ENCODE assay signal across 1 cellular context in genomic region chr19:55333870-55334269, GRCh38.
TF ChIP-seq lines count a peak whose summit lies in the region.

No MANE protein-coding gene starts in this region.

TF ChIP-seq in HepG2, 621 proteins besides CTCF, POLR2A, EP300 and RAD21 (continued from another document and continues in another):
- TF ChIP-seq ZBTB25 (CRISPR knock-in tag; IDR thresholded peaks at IDR 0.05) (peak; percentile 78; the same call in 1 of the 2 replicates), ZHX1 (CRISPR knock-in tag; IDR thresholded peaks at IDR 0.05; ENCODE audit: low read depth) (no peak), SOX13 (IDR thresholded peaks at IDR 0.05) (no peak), SOX13 (CRISPR knock-in tag; conservative IDR thresholded peaks at IDR 0.05 in 1 of 2, IDR thresholded peaks at IDR 0.05 in 1 of 2) (peak in 1 of 2 experiments; percentile 48; a peak in 2 of 4 replicates), GLMP (CRISPR knock-in tag; IDR thresholded peaks at IDR 0.05; ENCODE audit: borderline replicate concordance) (no peak), ZNF589 (CRISPR knock-in tag; conservative IDR thresholded peaks at IDR 0.05) (no peak), TEAD3 (CRISPR knock-in tag; optimal IDR thresholded peaks at IDR 0.05; ENCODE audit: borderline replicate concordance) (peak; percentile 11), ZNF549 (CRISPR knock-in tag; IDR thresholded peaks at IDR 0.05) (no peak), ZNF562 (CRISPR knock-in tag; IDR thresholded peaks at IDR 0.05; ENCODE audit: borderline replicate concordance) (no peak), ZFAT (CRISPR knock-in tag; conservative IDR thresholded peaks at IDR 0.05) (no peak), NFRKB (IDR thresholded peaks at IDR 0.05) (no peak), KDM6A (CRISPR knock-in tag; IDR thresholded peaks at IDR 0.05; ENCODE audit: low read depth) (peak; percentile 63; the same call in 1 of the 2 replicates), FLYWCH1 (CRISPR knock-in tag; IDR thresholded peaks at IDR 0.05) (no peak), ZMYM4 (CRISPR knock-in tag; IDR thresholded peaks at IDR 0.05) (peak; percentile 44; the same call in 1 of the 2 replicates), ZFP62 (CRISPR knock-in tag; IDR thresholded peaks at IDR 0.05) (no peak), ZSCAN12 (CRISPR knock-in tag; IDR thresholded peaks at IDR 0.05) (no peak), REL (CRISPR knock-in tag; conservative IDR thresholded peaks at IDR 0.05) (no peak), RFXANK (CRISPR knock-in tag; IDR thresholded peaks at IDR 0.05) (no peak), ZNF720 (CRISPR knock-in tag; IDR thresholded peaks at IDR 0.05) (no peak), RXRB (CRISPR knock-in tag; IDR thresholded peaks at IDR 0.05; ENCODE audit: borderline replicate concordance) (peak; percentile 80), ZSCAN29 (CRISPR knock-in tag; conservative IDR thresholded peaks at IDR 0.05) (0 out of 2 replicates have a peak, but pooled peaks have one; percentile 32), ZNF574 (CRISPR knock-in tag; IDR thresholded peaks at IDR 0.05) (peak; percentile 47; the same call in 1 of the 2 replicates), MXI1 (IDR thresholded peaks at IDR 0.05; ENCODE audit: borderline replicate concordance, low read depth, low read length) (peak; percentile 49; the same call in 1 of the 3 replicates), MEIS1 (CRISPR knock-in tag; IDR thresholded peaks at IDR 0.05; ENCODE audit: borderline replicate concordance) (no peak), STAG1 (CRISPR knock-in tag; IDR thresholded peaks at IDR 0.05) (no peak), ZBTB33 (CRISPR knock-in tag; IDR thresholded peaks at IDR 0.05) (peak; percentile 39; the same call in 1 of the 2 replicates), DNMT1 (CRISPR knock-in tag; IDR thresholded peaks at IDR 0.05) (no peak), HNRNPLL (IDR thresholded peaks at IDR 0.05; ENCODE audit: low read depth, low read length, poor library complexity, severe bottlenecking) (no peak), KAT8 (CRISPR knock-in tag; IDR thresholded peaks at IDR 0.05) (peak; percentile 67), POLR2AphosphoS2 (IDR thresholded peaks at IDR 0.05; ENCODE audit: low read depth, low read length) (no peak), ZNF883 (CRISPR knock-in tag; IDR thresholded peaks at IDR 0.05; ENCODE audit: not compliant biosample characterization) (no peak), HNF4G (IDR thresholded peaks at IDR 0.05; ENCODE audit: borderline replicate concordance, low read depth, low read length) (peak; percentile 80), HNF4G (CRISPR knock-in tag; IDR thresholded peaks at IDR 0.05; ENCODE audit: borderline replicate concordance, low read depth) (peak; percentile 75; the same call in 1 of the 2 replicates), ZFP1 (CRISPR knock-in tag; IDR thresholded peaks at IDR 0.05) (no peak), NPAS2 (CRISPR knock-in tag; IDR thresholded peaks at IDR 0.05; ENCODE audit: borderline replicate concordance) (no peak), GATA4 (IDR thresholded peaks at IDR 0.05; ENCODE audit: borderline replicate concordance, low read depth) (no peak; the same call in 1 of the 2 replicates)
- TF ChIP-seq, protein P1, sequence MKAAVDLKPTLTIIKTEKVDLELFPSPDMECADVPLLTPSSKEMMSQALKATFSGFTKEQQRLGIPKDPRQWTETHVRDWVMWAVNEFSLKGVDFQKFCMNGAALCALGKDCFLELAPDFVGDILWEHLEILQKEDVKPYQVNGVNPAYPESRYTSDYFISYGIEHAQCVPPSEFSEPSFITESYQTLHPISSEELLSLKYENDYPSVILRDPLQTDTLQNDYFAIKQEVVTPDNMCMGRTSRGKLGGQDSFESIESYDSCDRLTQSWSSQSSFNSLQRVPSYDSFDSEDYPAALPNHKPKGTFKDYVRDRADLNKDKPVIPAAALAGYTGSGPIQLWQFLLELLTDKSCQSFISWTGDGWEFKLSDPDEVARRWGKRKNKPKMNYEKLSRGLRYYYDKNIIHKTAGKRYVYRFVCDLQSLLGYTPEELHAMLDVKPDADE (CRISPR knock-in tag; IDR thresholded peaks at IDR 0.05) = no peak
- TF ChIP-seq, protein P2, sequence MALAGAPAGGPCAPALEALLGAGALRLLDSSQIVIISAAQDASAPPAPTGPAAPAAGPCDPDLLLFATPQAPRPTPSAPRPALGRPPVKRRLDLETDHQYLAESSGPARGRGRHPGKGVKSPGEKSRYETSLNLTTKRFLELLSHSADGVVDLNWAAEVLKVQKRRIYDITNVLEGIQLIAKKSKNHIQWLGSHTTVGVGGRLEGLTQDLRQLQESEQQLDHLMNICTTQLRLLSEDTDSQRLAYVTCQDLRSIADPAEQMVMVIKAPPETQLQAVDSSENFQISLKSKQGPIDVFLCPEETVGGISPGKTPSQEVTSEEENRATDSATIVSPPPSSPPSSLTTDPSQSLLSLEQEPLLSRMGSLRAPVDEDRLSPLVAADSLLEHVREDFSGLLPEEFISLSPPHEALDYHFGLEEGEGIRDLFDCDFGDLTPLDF (CRISPR knock-in tag; IDR thresholded peaks at IDR 0.05) = no peak
- TF ChIP-seq, protein P3, sequence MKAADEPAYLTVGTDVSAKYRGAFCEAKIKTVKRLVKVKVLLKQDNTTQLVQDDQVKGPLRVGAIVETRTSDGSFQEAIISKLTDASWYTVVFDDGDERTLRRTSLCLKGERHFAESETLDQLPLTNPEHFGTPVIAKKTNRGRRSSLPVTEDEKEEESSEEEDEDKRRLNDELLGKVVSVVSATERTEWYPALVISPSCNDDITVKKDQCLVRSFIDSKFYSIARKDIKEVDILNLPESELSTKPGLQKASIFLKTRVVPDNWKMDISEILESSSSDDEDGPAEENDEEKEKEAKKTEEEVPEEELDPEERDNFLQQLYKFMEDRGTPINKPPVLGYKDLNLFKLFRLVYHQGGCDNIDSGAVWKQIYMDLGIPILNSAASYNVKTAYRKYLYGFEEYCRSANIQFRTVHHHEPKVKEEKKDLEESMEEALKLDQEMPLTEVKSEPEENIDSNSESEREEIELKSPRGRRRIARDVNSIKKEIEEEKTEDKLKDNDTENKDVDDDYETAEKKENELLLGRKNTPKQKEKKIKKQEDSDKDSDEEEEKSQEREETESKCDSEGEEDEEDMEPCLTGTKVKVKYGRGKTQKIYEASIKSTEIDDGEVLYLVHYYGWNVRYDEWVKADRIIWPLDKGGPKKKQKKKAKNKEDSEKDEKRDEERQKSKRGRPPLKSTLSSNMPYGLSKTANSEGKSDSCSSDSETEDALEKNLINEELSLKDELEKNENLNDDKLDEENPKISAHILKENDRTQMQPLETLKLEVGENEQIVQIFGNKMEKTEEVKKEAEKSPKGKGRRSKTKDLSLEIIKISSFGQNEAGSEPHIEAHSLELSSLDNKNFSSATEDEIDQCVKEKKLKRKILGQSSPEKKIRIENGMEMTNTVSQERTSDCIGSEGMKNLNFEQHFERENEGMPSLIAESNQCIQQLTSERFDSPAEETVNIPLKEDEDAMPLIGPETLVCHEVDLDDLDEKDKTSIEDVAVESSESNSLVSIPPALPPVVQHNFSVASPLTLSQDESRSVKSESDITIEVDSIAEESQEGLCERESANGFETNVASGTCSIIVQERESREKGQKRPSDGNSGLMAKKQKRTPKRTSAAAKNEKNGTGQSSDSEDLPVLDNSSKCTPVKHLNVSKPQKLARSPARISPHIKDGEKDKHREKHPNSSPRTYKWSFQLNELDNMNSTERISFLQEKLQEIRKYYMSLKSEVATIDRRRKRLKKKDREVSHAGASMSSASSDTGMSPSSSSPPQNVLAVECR (CRISPR knock-in tag; IDR thresholded peaks at IDR 0.05; ENCODE audit: borderline replicate concordance) = peak; percentile 60; the same call in 1 of the 2 replicates
- TF ChIP-seq, protein P4, sequence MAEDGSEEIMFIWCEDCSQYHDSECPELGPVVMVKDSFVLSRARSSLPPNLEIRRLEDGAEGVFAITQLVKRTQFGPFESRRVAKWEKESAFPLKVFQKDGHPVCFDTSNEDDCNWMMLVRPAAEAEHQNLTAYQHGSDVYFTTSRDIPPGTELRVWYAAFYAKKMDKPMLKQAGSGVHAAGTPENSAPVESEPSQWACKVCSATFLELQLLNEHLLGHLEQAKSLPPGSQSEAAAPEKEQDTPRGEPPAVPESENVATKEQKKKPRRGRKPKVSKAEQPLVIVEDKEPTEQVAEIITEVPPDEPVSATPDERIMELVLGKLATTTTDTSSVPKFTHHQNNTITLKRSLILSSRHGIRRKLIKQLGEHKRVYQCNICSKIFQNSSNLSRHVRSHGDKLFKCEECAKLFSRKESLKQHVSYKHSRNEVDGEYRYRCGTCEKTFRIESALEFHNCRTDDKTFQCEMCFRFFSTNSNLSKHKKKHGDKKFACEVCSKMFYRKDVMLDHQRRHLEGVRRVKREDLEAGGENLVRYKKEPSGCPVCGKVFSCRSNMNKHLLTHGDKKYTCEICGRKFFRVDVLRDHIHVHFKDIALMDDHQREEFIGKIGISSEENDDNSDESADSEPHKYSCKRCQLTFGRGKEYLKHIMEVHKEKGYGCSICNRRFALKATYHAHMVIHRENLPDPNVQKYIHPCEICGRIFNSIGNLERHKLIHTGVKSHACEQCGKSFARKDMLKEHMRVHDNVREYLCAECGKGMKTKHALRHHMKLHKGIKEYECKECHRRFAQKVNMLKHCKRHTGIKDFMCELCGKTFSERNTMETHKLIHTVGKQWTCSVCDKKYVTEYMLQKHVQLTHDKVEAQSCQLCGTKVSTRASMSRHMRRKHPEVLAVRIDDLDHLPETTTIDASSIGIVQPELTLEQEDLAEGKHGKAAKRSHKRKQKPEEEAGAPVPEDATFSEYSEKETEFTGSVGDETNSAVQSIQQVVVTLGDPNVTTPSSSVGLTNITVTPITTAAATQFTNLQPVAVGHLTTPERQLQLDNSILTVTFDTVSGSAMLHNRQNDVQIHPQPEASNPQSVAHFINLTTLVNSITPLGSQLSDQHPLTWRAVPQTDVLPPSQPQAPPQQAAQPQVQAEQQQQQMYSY (CRISPR knock-in tag; IDR thresholded peaks at IDR 0.05) = no peak
